Comparison of ENCODE assay signal across 8 cellular contexts in the genomic region with DNA sequence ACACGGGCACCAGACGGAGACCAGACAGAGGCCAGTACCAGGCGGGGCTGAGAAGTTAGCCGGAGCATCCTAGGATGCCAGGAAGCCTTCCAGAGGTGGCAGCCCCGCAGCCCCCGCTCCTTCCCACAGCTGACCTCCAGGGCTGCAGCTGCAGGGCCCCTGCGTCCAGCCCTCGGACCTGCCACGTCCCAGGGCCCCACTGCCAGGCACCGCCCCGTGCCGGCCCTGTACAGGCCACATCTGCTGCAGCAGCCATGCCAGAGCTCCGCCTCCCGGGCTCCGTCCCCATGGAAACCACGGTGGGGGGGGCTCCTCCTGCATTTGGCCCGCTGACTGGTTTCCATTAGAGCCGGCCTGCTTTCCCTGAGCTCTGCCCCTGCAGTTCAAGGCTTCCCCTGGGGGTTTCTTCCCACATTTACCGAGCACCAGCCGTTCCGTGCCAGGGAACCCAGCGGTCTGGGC.
DNase-seq lines count a peak whose midpoint lies in the region; ATAC-seq and TF ChIP-seq lines count a peak whose summit lies in the region.

No MANE protein-coding gene starts in this region.

- H3K4me1 Mint-ChIP-seq in stimulated activated effector memory CD8-positive, alpha-beta T cell treated with anti-CD3 and anti-CD28 coated beads, Interleukin-12 subunit alpha, Interleukin-12 subunit beta, amount 100 ng/mL, for 72 hours, result peaks cover 6% of the 10 kb centered on the region

- CTCF ChIA-PET in AG04449 (lab: Yijun Ruan, JAX), result interaction anchor here (0.9 to 6.6 kb wide), 10 partner anchors 10 to 93 kb away, joined by 4 to 75 read pairs (median 8); no protein-coding TSS in a partner anchor

- H2BK120ac ChIP-seq in mesenchymal stem cell (ENCODE audit: low read depth, low read length), result no peak overlapping the region

- H3K9me3 Mint-ChIP-seq in stimulated activated effector memory CD8-positive, alpha-beta T cell treated with anti-CD3 and anti-CD28 coated beads, Interleukin-12 subunit alpha, Interleukin-12 subunit beta, amount 100 ng/mL, for 72 hours, result no peaks in the 10 kb centered on the region

- H3K27me3 ChIP-seq in mesenchymal stem cell (ENCODE audit: control insufficient read depth in 1 of 2, insufficient read depth in 1 of 2, low read length in 2 of 2), result no peaks in the 10 kb centered on the region

- no peak overlapping the region for H3K14ac ChIP-seq in mesenchymal stem cell (ENCODE audit: low read length in 2 of 2)

- H4K8ac ChIP-seq in mesenchymal stem cell (ENCODE audit: low read length), result no peak overlapping the region

- H3K23ac ChIP-seq in mesenchymal stem cell (ENCODE audit: low read length in 2 of 2), result no peak overlapping the region

- H3K36me3 ChIP-seq in mesenchymal stem cell (ENCODE audit: control insufficient read depth in 1 of 2, insufficient read depth in 2 of 2, low read depth in 1 of 2, low read length in 2 of 2), result peaks cover 80 to 92% of the 10 kb centered on the region in 2 experiments

- 83% methylated on average over 22 of the region's 22 CpGs for WGBS in mesenchymal stem cell

- DNase-seq in AG04449 (ENCODE audit: low read depth, low spot score) (no peak), NCI-H2107 (lab: John Stamatoyannopoulos, UW) (peak; percentile 62), dedifferentiated amniotic fluid mesenchymal stem cell (ENCODE audit: extremely low spot score) (peak; percentile 88), mesenchymal stem cell (peak; percentile 22), RPMI8226 (no peak)
- DNase-seq in stimulated activated effector memory CD8-positive, alpha-beta T cell treated with anti-CD3 and anti-CD28 coated beads, Interleukin-12 subunit alpha, Interleukin-12 subunit beta, amount 100 ng/mL, for 72 hours (ENCODE audit: low spot score in 2 of 2), result no peak
- no peak for DNase-seq in activated CD4-positive, alpha-beta T cell treated with anti-CD3 and anti-CD28 coated beads for 1 hour

- no peaks in the 10 kb centered on the region for H3K36me3 Mint-ChIP-seq in stimulated activated effector memory CD8-positive, alpha-beta T cell treated with anti-CD3 and anti-CD28 coated beads, Interleukin-12 subunit alpha, Interleukin-12 subunit beta, amount 100 ng/mL, for 72 hours

- no peak overlapping the region for H2AFZ ChIP-seq in mesenchymal stem cell (ENCODE audit: low read depth, low read length)

- H3K18ac ChIP-seq in mesenchymal stem cell (ENCODE audit: low read depth in 1 of 2, low read length in 2 of 2), result no peak overlapping the region

- POLR2A ChIA-PET in AG04449 (lab: Yijun Ruan, JAX), result interaction anchor here (0.9 to 2.4 kb wide), 7 partner anchors 11 to 84 kb away, joined by 3 to 14 read pairs (median 6); no protein-coding TSS in a partner anchor

- peak overlapping the region; percentile 30 for H3K4me3 ChIP-seq in AG04449 (ENCODE audit: low read depth, low read length)
- peak overlapping the region in 1 of 2 experiments; percentile 92 for H3K4me3 ChIP-seq in mesenchymal stem cell (ENCODE audit: insufficient read depth in 1 of 2, low read depth in 1 of 2, low read length in 2 of 2)

- H3K9me3 ChIP-seq in mesenchymal stem cell (ENCODE audit: control insufficient read depth, low read length), result no peaks in the 10 kb centered on the region

- no peak overlapping the region for H3K4me2 ChIP-seq in mesenchymal stem cell (ENCODE audit: low read length, poor library complexity, severe bottlenecking)

- no peak overlapping the region for H3K4ac ChIP-seq in mesenchymal stem cell (ENCODE audit: low read depth in 1 of 2, low read length in 2 of 2)

- peak overlapping the region; percentile 17 for H2BK15ac ChIP-seq in mesenchymal stem cell (ENCODE audit: low read depth, poor library complexity, severe bottlenecking)

- ATAC-seq in GM21786 (IDR thresholded peaks at IDR 0.05; ENCODE audit: unreplicated experiment), result no peak
- no peak for ATAC-seq in stimulated activated effector memory CD8-positive, alpha-beta T cell treated with anti-CD3 and anti-CD28 coated beads, Interleukin-12 subunit alpha, Interleukin-12 subunit beta, amount 100 ng/mL, for 72 hours

- no peak overlapping the region for H3K4me3 Mint-ChIP-seq in stimulated activated effector memory CD8-positive, alpha-beta T cell treated with anti-CD3 and anti-CD28 coated beads, Interleukin-12 subunit alpha, Interleukin-12 subunit beta, amount 100 ng/mL, for 72 hours

- peaks cover 57% of the 10 kb centered on the region for H3K4me1 ChIP-seq in mesenchymal stem cell (ENCODE audit: control insufficient read depth, insufficient read depth, low read depth, low read length)

- no peak overlapping the region for H3K27ac ChIP-seq in mesenchymal stem cell (ENCODE audit: low read length, poor library complexity, severe bottlenecking)

- H3K27ac Mint-ChIP-seq in stimulated activated effector memory CD8-positive, alpha-beta T cell treated with anti-CD3 and anti-CD28 coated beads, Interleukin-12 subunit alpha, Interleukin-12 subunit beta, amount 100 ng/mL, for 72 hours, result no peak overlapping the region

- no peak overlapping the region for H2BK5ac ChIP-seq in mesenchymal stem cell (ENCODE audit: low read depth, low read length, poor library complexity, severe bottlenecking)

- no peak overlapping the region for H4K91ac ChIP-seq in mesenchymal stem cell (ENCODE audit: low read length)

- no peak overlapping the region for H2BK12ac ChIP-seq in mesenchymal stem cell (ENCODE audit: low read length in 2 of 2)

- H2AK5ac ChIP-seq in mesenchymal stem cell (ENCODE audit: low read length, severe bottlenecking), result no peak overlapping the region

- TF ChIP-seq CTCF in AG04449 (IDR thresholded peaks at IDR 0.05; ENCODE audit: insufficient read depth, low read length, missing control alignments), result no peak

- H3K9ac ChIP-seq in mesenchymal stem cell (ENCODE audit: low read length), result peak overlapping the region; percentile 97

- peaks cover 10% of the 10 kb centered on the region for H3K79me1 ChIP-seq in mesenchymal stem cell (replicated peaks; ENCODE audit: low read length, poor library complexity, severe bottlenecking)

Comparison
In these comparisons a context has a peak if more than half of its experiments do, and no peak if none do; other contexts are left out.
1. DNase-seq: peak in NCI-H2107 (single experiment), dedifferentiated amniotic fluid mesenchymal stem cell (single experiment) and mesenchymal stem cell (single experiment); none in AG04449 (single experiment), RPMI8226 (single experiment), stimulated activated effector memory CD8-positive, alpha-beta T cell treated with anti-CD3 and anti-CD28 coated beads, Interleukin-12 subunit alpha, Interleukin-12 subunit beta, amount 100 ng/mL, for 72 hours (0 of 2) and activated CD4-positive, alpha-beta T cell treated with anti-CD3 and anti-CD28 coated beads for 1 hour (single experiment).